9 cellular contexts compared by ENCODE assay signal in genomic region chr10:128268015-128268722, GRCh38.
DNase-seq lines count a peak whose midpoint lies in the region; ATAC-seq and TF ChIP-seq lines count a peak whose summit lies in the region.
"Had no signal": no experiment of that assay in that cellular context is flagged by ENCODE, and none has a peak within 500 bp of the region (broad histone marks: within the 10 kb centered on the region; RNA-seq: fewer than 3 reads in every experiment).

No MANE protein-coding gene starts in this region.

- H3K36me3 ChIP-seq in DND-41 (ENCODE audit: insufficient read depth, low read length) (no peaks in the 10 kb centered on the region), SU-DHL-6 (ENCODE audit: low read length) (no peaks in the 10 kb centered on the region)
- no peaks in the 10 kb centered on the region for H3K36me3 ChIP-seq in naive thymus-derived CD4-positive, alpha-beta T cell (ENCODE audit: control insufficient read depth in 2 of 3, insufficient read depth in 3 of 3, low read length in 3 of 3)

- H3K4me3 Mint-ChIP-seq in naive thymus-derived CD4-positive, alpha-beta T cell, result no peak overlapping the region
- H3K4me3 Mint-ChIP-seq: IgD-negative memory B cell had no signal

- intact Hi-C loops in naive thymus-derived CD4-positive, alpha-beta T cell (cut with micrococcal nuclease), result no loop called here

- no peak overlapping the region for H2AFZ ChIP-seq in DND-41 (ENCODE audit: low read depth, low read length)
- H2AFZ ChIP-seq in SU-DHL-6 (ENCODE audit: low read depth, low read length, severe bottlenecking), result no peak overlapping the region

- no peaks in the 10 kb centered on the region for H3K4me1 ChIP-seq in DND-41 (ENCODE audit: insufficient read depth, low read length)
- no peaks in the 10 kb centered on the region for H3K4me1 ChIP-seq in naive thymus-derived CD4-positive, alpha-beta T cell (ENCODE audit: control insufficient read depth in 2 of 2, insufficient read depth in 2 of 2, low read length in 2 of 2)

- H3F3A ChIP-seq in SU-DHL-6 (ENCODE audit: insufficient read depth), result no peaks in the 10 kb centered on the region

- peak; percentile 73 for TF ChIP-seq CTCF in DND-41 (IDR thresholded peaks at IDR 0.05; ENCODE audit: borderline replicate concordance, extremely low read depth, low read length, poor library complexity, severe bottlenecking)
- TF ChIP-seq CTCF in SU-DHL-6 (IDR thresholded peaks at IDR 0.05; ENCODE audit: insufficient read depth, low read length, poor library complexity, severe bottlenecking), result peak; percentile 32

- H3K9me3 Mint-ChIP-seq in naive thymus-derived CD4-positive, alpha-beta T cell, result no peaks in the 10 kb centered on the region

- H4K20me1 ChIP-seq in DND-41 (ENCODE audit: insufficient read depth, low read length) (peaks cover 23% of the 10 kb centered on the region), SU-DHL-6 (ENCODE audit: low read depth, low read length) (no peaks in the 10 kb centered on the region)

- H3K4me2 ChIP-seq in DND-41 (ENCODE audit: insufficient read depth, low read length) (no peak overlapping the region), SU-DHL-6 (ENCODE audit: low read depth, low read length, poor library complexity, severe bottlenecking) (no peak overlapping the region)

- POLR2A ChIA-PET in naive thymus-derived CD4-positive, alpha-beta T cell (lab: Charles Lee), result no interaction called here

- no peaks in the 10 kb centered on the region for H3K79me2 ChIP-seq in DND-41 (ENCODE audit: insufficient read depth, low read length)
- no peaks in the 10 kb centered on the region for H3K79me2 ChIP-seq in SU-DHL-6 (ENCODE audit: insufficient read depth, low read length)

- H3K27me3 Mint-ChIP-seq in naive thymus-derived CD4-positive, alpha-beta T cell, result peaks cover 44 to 93% (median 71%) of the 10 kb centered on the region in 5 donors

- CTCF ChIA-PET in naive thymus-derived CD4-positive, alpha-beta T cell (lab: Charles Lee), result no interaction called here

- H3K9me2 ChIP-seq in SU-DHL-6 (replicated peaks; ENCODE audit: insufficient read depth, low read length), result no peaks in the 10 kb centered on the region

- no peaks in the 10 kb centered on the region for H3K9me3 ChIP-seq in DND-41 (ENCODE audit: insufficient read depth, low read length, severe bottlenecking)
- no peaks in the 10 kb centered on the region for H3K9me3 ChIP-seq in SU-DHL-6 (ENCODE audit: insufficient read depth, low read length)
- no peaks in the 10 kb centered on the region for H3K9me3 ChIP-seq in naive thymus-derived CD4-positive, alpha-beta T cell (ENCODE audit: control insufficient read depth in 2 of 3, low read length in 3 of 3)

- no peaks in the 10 kb centered on the region for H3K4me1 Mint-ChIP-seq in naive thymus-derived CD4-positive, alpha-beta T cell

- H3K9ac ChIP-seq in DND-41 (ENCODE audit: low read depth, low read length) (no peak overlapping the region), SU-DHL-6 (ENCODE audit: low read length) (no peak overlapping the region)

- no peak overlapping the region for H3K27ac ChIP-seq in DND-41 (ENCODE audit: low read length)
- no peak overlapping the region for H3K27ac ChIP-seq in SU-DHL-6 (ENCODE audit: low read depth, low read length)
- H3K27ac ChIP-seq in naive thymus-derived CD4-positive, alpha-beta T cell (ENCODE audit: low read depth, low read length), result no peak overlapping the region

- DNase-seq in DND-41 (peak; percentile 32), HT1080 (ENCODE audit: low read depth) (peak; percentile 55), iPS DF 19.7 (ENCODE audit: low read depth, low spot score) (peak; percentile 60)
- no peak for DNase-seq in stimulated activated naive CD4-positive, alpha-beta T cell treated with Interleukin-2 at 50 U/mL for 16 hours (lab: John Stamatoyannopoulos, UW)
- no peak for DNase-seq in naive thymus-derived CD4-positive, alpha-beta T cell
- DNase-seq in activated CD4-positive, CD25-positive, alpha-beta regulatory T cell (lab: John Stamatoyannopoulos, UW), result no peak

- ATAC-seq in DND-41 (ENCODE audit: insufficient read depth, low read depth) (peak; percentile 58; the same call in 2 of the 3 replicates), GM21447 (IDR thresholded peaks at IDR 0.05; ENCODE audit: unreplicated experiment) (no peak)
- no peak for ATAC-seq in naive thymus-derived CD4-positive, alpha-beta T cell

- H3K36me3 Mint-ChIP-seq in naive thymus-derived CD4-positive, alpha-beta T cell, result no peaks in the 10 kb centered on the region

- H3K27me3 ChIP-seq in DND-41 (ENCODE audit: insufficient read depth, low read length, poor library complexity), result no peaks in the 10 kb centered on the region
- no peaks in the 10 kb centered on the region; the same call in 1 of the 2 replicates for H3K27me3 ChIP-seq in SU-DHL-6 (ENCODE audit: low read length)
- H3K27me3 ChIP-seq in naive thymus-derived CD4-positive, alpha-beta T cell (ENCODE audit: control insufficient read depth in 2 of 2, insufficient read depth in 2 of 2, low read length in 2 of 2), result peaks cover 0 to 10% of the 10 kb centered on the region in 2 donors

- H3K27ac Mint-ChIP-seq in naive thymus-derived CD4-positive, alpha-beta T cell, result no peak overlapping the region
- H3K27ac Mint-ChIP-seq: IgD-negative memory B cell had no signal

- H3K4me3 ChIP-seq in DND-41 (ENCODE audit: low read depth in 1 of 2, low read length in 2 of 2), result no peak overlapping the region
- H3K4me3 ChIP-seq in SU-DHL-6 (ENCODE audit: insufficient read depth, low read length, poor library complexity, severe bottlenecking), result no peak overlapping the region
- no peak overlapping the region for H3K4me3 ChIP-seq in naive thymus-derived CD4-positive, alpha-beta T cell (ENCODE audit: low read length)

Comparison
In these comparisons a context has a peak if more than half of its experiments do, and no peak if none do; other contexts are left out.
1. DNase-seq: peak in DND-41 (single experiment), HT1080 (single experiment) and iPS DF 19.7 (single experiment); none in stimulated activated naive CD4-positive, alpha-beta T cell treated with Interleukin-2 at 50 U/mL for 16 hours (single experiment), naive thymus-derived CD4-positive, alpha-beta T cell (0 of 9) and activated CD4-positive, CD25-positive, alpha-beta regulatory T cell (0 of 4).